Comparison of ENCODE assay signal across 9 cellular contexts in genomic region chr3:141646760-141647561, GRCh38.
DNase-seq lines count a peak whose midpoint lies in the region; ATAC-seq, FAIRE-seq and TF ChIP-seq lines count a peak whose summit lies in the region.
"Had no signal": no experiment of that assay in that cellular context is flagged by ENCODE, and none has a peak within 500 bp of the region (broad histone marks: within the 10 kb centered on the region; RNA-seq: fewer than 3 reads in every experiment).

No MANE protein-coding gene starts in this region.

- no peak overlapping the region for H3K27ac Mint-ChIP-seq in activated CD8-positive, alpha-beta memory T cell treated with anti-CD3 and anti-CD28 coated beads, Interleukin-2, amount 10 ng/mL, durations not matched to agents 7 days and 5 days

- no peak for TF ChIP-seq CTCF in keratinocyte (optimal IDR thresholded peaks at IDR 0.05 in 1 of 3, IDR thresholded peaks at IDR 0.05 in 1 of 3, conservative IDR thresholded peaks at IDR 0.05 in 1 of 3; ENCODE audit: extremely low read depth in 1 of 3, insufficient read depth in 2 of 3, low read length in 3 of 3)
- TF ChIP-seq CTCF in ascending aorta (IDR thresholded peaks at IDR 0.05), result no peak

- H3K4me1 ChIP-seq in keratinocyte (ENCODE audit: control insufficient read depth, extremely low read depth, insufficient read depth, low read length) (peaks cover 2% of the 10 kb centered on the region), ascending aorta (no peaks in the 10 kb centered on the region)

- H4K20me1 ChIP-seq in keratinocyte (ENCODE audit: control insufficient read depth, extremely low read depth, insufficient read depth, low read length), result no peaks in the 10 kb centered on the region

- no peak for ATAC-seq in activated CD8-positive, alpha-beta memory T cell treated with anti-CD3 and anti-CD28 coated beads, Interleukin-2, amount 10 ng/mL, durations not matched to agents 7 days and 5 days
- ATAC-seq in HG03159 (IDR thresholded peaks at IDR 0.05; ENCODE audit: unreplicated experiment), result no peak

- H3K79me2 ChIP-seq in keratinocyte (ENCODE audit: control insufficient read depth, insufficient read depth, low read length), result no peaks in the 10 kb centered on the region

- H3K4me1 Mint-ChIP-seq in activated CD8-positive, alpha-beta memory T cell treated with anti-CD3 and anti-CD28 coated beads, Interleukin-2, amount 10 ng/mL, durations not matched to agents 7 days and 5 days, result peaks cover 4% of the 10 kb centered on the region

- peaks cover 4% of the 10 kb centered on the region for H3K27me3 Mint-ChIP-seq in activated CD8-positive, alpha-beta memory T cell treated with anti-CD3 and anti-CD28 coated beads, Interleukin-2, amount 10 ng/mL, durations not matched to agents 7 days and 5 days

- H2AFZ ChIP-seq in keratinocyte (ENCODE audit: control insufficient read depth, low read length), result peak overlapping the region; percentile 36

- no peaks in the 10 kb centered on the region for H3K36me3 Mint-ChIP-seq in activated CD8-positive, alpha-beta memory T cell treated with anti-CD3 and anti-CD28 coated beads, Interleukin-2, amount 10 ng/mL, durations not matched to agents 7 days and 5 days

- H3K9me3 ChIP-seq in keratinocyte (ENCODE audit: control insufficient read depth, low read depth, low read length) (no peaks in the 10 kb centered on the region), ascending aorta (no peaks in the 10 kb centered on the region)

- H3K4me3 ChIP-seq in keratinocyte (ENCODE audit: control insufficient read depth in 2 of 3, extremely low read depth in 1 of 3, insufficient read depth in 2 of 3, low read depth in 1 of 3, low read length in 3 of 3), result no peak overlapping the region
- H3K4me3 ChIP-seq in ascending aorta, result no peak overlapping the region

- no peaks in the 10 kb centered on the region for H3K9me3 Mint-ChIP-seq in activated CD8-positive, alpha-beta memory T cell treated with anti-CD3 and anti-CD28 coated beads, Interleukin-2, amount 10 ng/mL, durations not matched to agents 7 days and 5 days (ENCODE audit: low read depth)

- intact Hi-C loops in ascending aorta (cut with DNase I), result no loop called here

- dilution Hi-C loops in keratinocyte (cut with MboI; ENCODE audit: extremely low pct_ligation_motif_present, low sequenced_read_pairs), result no loop called here

- FAIRE-seq in TTC549 (lab: Jason Lieb, UNC) (peak; percentile 15), keratinocyte (lab: Jason Lieb, UNC) (no peak)
- FAIRE-seq: astrocyte had no signal

- H3K4me2 ChIP-seq in keratinocyte (ENCODE audit: control insufficient read depth, extremely low read depth, insufficient read depth, low read depth, low read length), result no peak overlapping the region

- H3K27me3 ChIP-seq in keratinocyte (ENCODE audit: control insufficient read depth, extremely low read depth, insufficient read depth, low read length) (peaks cover 3% of the 10 kb centered on the region), ascending aorta (no peaks in the 10 kb centered on the region)

- no peak overlapping the region for H3K27ac ChIP-seq in keratinocyte (ENCODE audit: control insufficient read depth, insufficient read depth, low read length)
- H3K27ac ChIP-seq in ascending aorta, result no peak overlapping the region

- H3K9ac ChIP-seq in keratinocyte (ENCODE audit: control insufficient read depth, extremely low read depth, insufficient read depth, low read length), result no peak overlapping the region

- H3K36me3 ChIP-seq in keratinocyte (ENCODE audit: control insufficient read depth in 2 of 2, extremely low read depth in 1 of 2, insufficient read depth in 2 of 2, low read length in 2 of 2), result no peaks in the 10 kb centered on the region
- no peaks in the 10 kb centered on the region for H3K36me3 ChIP-seq in ascending aorta

- H3K9me1 ChIP-seq in keratinocyte (ENCODE audit: control insufficient read depth, extremely low read depth, insufficient read depth, low read length), result no peaks in the 10 kb centered on the region

- H3K4me3 Mint-ChIP-seq in activated CD8-positive, alpha-beta memory T cell treated with anti-CD3 and anti-CD28 coated beads, Interleukin-2, amount 10 ng/mL, durations not matched to agents 7 days and 5 days, result no peak overlapping the region

- DNase-seq in DMS53 treated with DMSO at 0.1 percent for 48 hours (lab: John Stamatoyannopoulos, UW; ENCODE audit: unreplicated experiment) (peak; percentile 63), NCI-H146 (lab: John Stamatoyannopoulos, UW) (peak; percentile 57), keratinocyte (ENCODE audit: low read depth, low spot score) (no peak), ascending aorta (ENCODE audit: low spot score in 2 of 2) (no peak)
- DNase-seq in central memory CD4-positive, alpha-beta T cell, result no peak
- DNase-seq in activated CD8-positive, alpha-beta memory T cell treated with anti-CD3 and anti-CD28 coated beads, Interleukin-2, amount 10 ng/mL, durations not matched to agents 7 days and 5 days, result no peak

- CTCF ChIA-PET in activated CD8-positive, alpha-beta memory T cell treated with anti-CD3 and anti-CD28 coated beads, Interleukin-2, amount 10 ng/mL, durations not matched to agents 7 days and 5 days (lab: Charles Lee), result interaction anchor here (0.7 to 2.3 kb wide), 2 partner anchors 187 to 336 kb away, joined by 4 to 7 read pairs; no protein-coding TSS in a partner anchor

Comparison
In these comparisons a context has a peak if more than half of its experiments do, and no peak if none do; other contexts are left out.
1. DNase-seq: peak in DMS53 treated with DMSO at 0.1 percent for 48 hours (single experiment) and NCI-H146 (single experiment); none in keratinocyte (single experiment), central memory CD4-positive, alpha-beta T cell (single experiment), activated CD8-positive, alpha-beta memory T cell treated with anti-CD3 and anti-CD28 coated beads, Interleukin-2, amount 10 ng/mL, durations not matched to agents 7 days and 5 days (single experiment) and ascending aorta (0 of 2).